Comparison of ENCODE assay signal across 21 cellular contexts in the genomic region with DNA sequence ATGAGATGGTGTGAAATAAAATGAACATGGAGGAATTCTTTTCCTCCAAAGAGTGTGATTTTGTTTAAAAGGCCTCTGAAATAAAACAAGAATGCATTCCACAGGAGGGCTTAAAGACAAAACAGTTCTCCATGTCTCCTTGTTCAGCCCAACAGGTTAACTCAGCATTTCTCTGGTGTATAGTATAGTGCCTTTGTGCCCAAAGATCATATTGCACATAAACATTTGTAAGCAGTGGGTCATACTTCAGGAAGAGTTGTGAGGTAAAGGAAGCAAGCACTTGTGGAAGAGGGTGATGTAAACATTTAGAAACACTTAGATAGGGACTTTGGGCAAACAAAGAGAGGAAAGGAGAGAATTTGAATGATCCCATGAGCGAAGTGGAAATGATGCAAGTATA.
"Had no signal": no experiment of that assay in that cellular context is flagged by ENCODE, and none has a peak within 500 bp of the region (broad histone marks: within the 10 kb centered on the region; RNA-seq: fewer than 3 reads in every experiment).

No MANE protein-coding gene starts in this region.

- H2AFZ ChIP-seq: neural progenitor cell, parathyroid adenoma had no signal

- H3K9me3 ChIP-seq: gastrocnemius medialis, right lobe of liver, suprapubic skin, upper lobe of right lung, uterus had no signal

- H3K36me3 ChIP-seq: gastrocnemius medialis, left lung, neural progenitor cell, right lobe of liver, suprapubic skin, transverse colon, upper lobe of right lung, uterus had no signal

- H3K4me2 ChIP-seq: neural progenitor cell had no signal

- ATAC-seq: effector memory CD8-positive, alpha-beta T cell; gastrocnemius medialis; left lung; naive thymus-derived CD4-positive, alpha-beta T cell; right lobe of liver; stimulated activated naive CD8-positive, alpha-beta T cell treated with anti-CD3 and anti-CD28 coated beads, Interleukin-15, amount 100 ng/mL, for 72 hours; upper lobe of right lung had no signal

- H3K4me3 ChIP-seq: coronary artery, gastrocnemius medialis, left lung, neural progenitor cell, right lobe of liver, suprapubic skin, transverse colon, upper lobe of right lung, uterus had no signal

- DNase-seq: effector memory CD8-positive, alpha-beta T cell; foreskin fibroblast; gastrocnemius medialis; head of caudate nucleus; kidney; left lung; mesendoderm; midbrain; naive thymus-derived CD4-positive, alpha-beta T cell; right lobe of liver; stimulated activated CD4-positive, alpha-beta T cell treated with anti-CD3 and anti-CD28 coated beads, Interleukin-15, amount 100 ng/mL, for 24 hours; stimulated activated CD4-positive, alpha-beta T cell treated with anti-CD3 and anti-CD28 coated beads, Interleukin-2, amount 100 ng/mL, for 48 hours; stimulated activated naive CD4-positive, alpha-beta T cell; stimulated activated naive CD8-positive, alpha-beta T cell treated with anti-CD3 and anti-CD28 coated beads, Interleukin-15, amount 100 ng/mL, for 72 hours; transverse colon; upper lobe of right lung; uterus had no signal

- H3K27me3 ChIP-seq: gastrocnemius medialis, left lung, neural progenitor cell, right lobe of liver, suprapubic skin, transverse colon, upper lobe of right lung, uterus had no signal

- H3K4me1 ChIP-seq: gastrocnemius medialis, left lung, neural progenitor cell, parathyroid adenoma, right lobe of liver, suprapubic skin, transverse colon, upper lobe of right lung, uterus had no signal

- H3K9ac ChIP-seq: neural progenitor cell, parathyroid adenoma had no signal

- H3K27ac ChIP-seq: coronary artery, gastrocnemius medialis, left lung, neural progenitor cell, parathyroid adenoma, right lobe of liver, suprapubic skin, transverse colon, upper lobe of right lung, uterus had no signal
